ENCODE assay signal across 1 cellular context in genomic region chr11:72641522-72641899, GRCh38.
TF ChIP-seq lines count a peak whose summit lies in the region.

No MANE protein-coding gene starts in this region.

TF ChIP-seq in H1, 55 proteins besides CTCF, POLR2A, EP300 and RAD21:
- TF ChIP-seq CEBPB (IDR thresholded peaks at IDR 0.05; ENCODE audit: low read depth, low read length) (no peak), MAFK (IDR thresholded peaks at IDR 0.05; ENCODE audit: low read depth, low read length) (no peak), ASH2L (IDR thresholded peaks at IDR 0.05; ENCODE audit: low read length) (no peak), SIX5 (IDR thresholded peaks at IDR 0.05; ENCODE audit: low read depth, low read length) (no peak), PHF8 (conservative IDR thresholded peaks at IDR 0.05; ENCODE audit: low read depth, low read length) (no peak), CHD7 (IDR thresholded peaks at IDR 0.05; ENCODE audit: insufficient replicate concordance, low read length) (no peak), BACH1 (IDR thresholded peaks at IDR 0.05; ENCODE audit: low read length) (no peak), CBX5 (IDR thresholded peaks at IDR 0.05; ENCODE audit: low read depth, low read length) (no peak), HDAC6 (IDR thresholded peaks at IDR 0.05; ENCODE audit: low read depth, low read length) (no peak), EZH2 (IDR thresholded peaks at IDR 0.05; ENCODE audit: low read depth, low read length, severe bottlenecking) (no peak)
- TF ChIP-seq, protein P1, sequence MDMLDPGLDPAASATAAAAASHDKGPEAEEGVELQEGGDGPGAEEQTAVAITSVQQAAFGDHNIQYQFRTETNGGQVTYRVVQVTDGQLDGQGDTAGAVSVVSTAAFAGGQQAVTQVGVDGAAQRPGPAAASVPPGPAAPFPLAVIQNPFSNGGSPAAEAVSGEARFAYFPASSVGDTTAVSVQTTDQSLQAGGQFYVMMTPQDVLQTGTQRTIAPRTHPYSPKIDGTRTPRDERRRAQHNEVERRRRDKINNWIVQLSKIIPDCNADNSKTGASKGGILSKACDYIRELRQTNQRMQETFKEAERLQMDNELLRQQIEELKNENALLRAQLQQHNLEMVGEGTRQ (IDR thresholded peaks at IDR 0.05; ENCODE audit: low read length), result no peak
